Comparison of ENCODE assay signal across 8 cellular contexts in the genomic region with DNA sequence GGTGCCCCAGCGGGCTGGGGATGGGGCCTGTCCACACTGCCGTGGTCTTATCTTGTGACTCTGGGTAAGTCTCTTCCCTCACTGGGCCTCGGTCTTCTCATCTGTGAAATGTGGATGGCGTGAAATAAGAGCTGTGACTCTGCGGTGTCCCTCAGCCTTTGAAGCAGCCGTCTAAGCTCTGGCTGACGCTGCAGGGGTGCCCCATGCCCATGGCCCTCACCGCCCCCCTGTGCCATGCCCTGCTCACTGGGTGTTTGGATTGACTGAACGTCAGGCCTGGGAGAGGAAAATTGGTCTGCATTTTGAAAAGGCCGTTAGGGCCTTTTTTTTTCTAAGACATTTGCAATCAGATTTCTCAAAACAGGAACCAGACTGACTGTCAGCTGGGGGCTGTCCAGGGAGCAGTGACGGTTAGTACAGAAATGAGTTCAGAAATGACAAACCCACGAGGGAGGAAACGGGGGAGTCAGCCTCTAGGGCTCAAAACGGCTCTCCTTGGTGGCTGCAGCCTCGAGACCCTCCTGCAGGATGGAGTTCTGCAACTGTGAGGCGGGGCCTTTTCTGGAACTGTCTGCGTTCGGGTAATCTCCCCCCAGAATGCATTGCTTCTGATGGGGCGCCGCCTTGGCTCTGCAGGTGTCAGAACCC. TPM values are rescaled to one million over a fixed set of nuclear protein-coding genes. Genes with fewer than 3 reads are reported as not detected.
DNase-seq lines count a peak whose midpoint lies in the region; ATAC-seq and TF ChIP-seq lines count a peak whose summit lies in the region.

No MANE protein-coding gene starts in this region.

- 86% methylated on average over 20 of the region's 20 CpGs for WGBS in smooth muscle cell (ENCODE audit: low lambda C conversion rate)

- H3K4me1 Mint-ChIP-seq in IgD-negative memory B cell = peaks cover 39 to 50% (median 41%) of the 10 kb centered on the region in 3 donors

- peaks cover 3% of the 10 kb centered on the region for H3K27me3 Mint-ChIP-seq in IgD-negative memory B cell

- H3K27me3 ChIP-seq in smooth muscle cell (ENCODE audit: low read depth) = no peaks in the 10 kb centered on the region

- H3K27ac Mint-ChIP-seq in IgD-negative memory B cell = peak overlapping the region; percentile 95 to 100 (median 97)

- no peaks in the 10 kb centered on the region for H3F3A ChIP-seq in smooth muscle cell (ENCODE audit: low read depth)

- ATAC-seq in GM19025 (IDR thresholded peaks at IDR 0.05; ENCODE audit: low read depth, unreplicated experiment) (peak; percentile 35), HG03457 (IDR thresholded peaks at IDR 0.05; ENCODE audit: unreplicated experiment) (no peak)

- H3K27ac ChIP-seq in smooth muscle cell (ENCODE audit: low read depth) = no peak overlapping the region

- no peaks in the 10 kb centered on the region for H3K9me3 Mint-ChIP-seq in IgD-negative memory B cell

- H2AFZ ChIP-seq in smooth muscle cell (ENCODE audit: low read depth) = no peak overlapping the region

- H3K79me2 ChIP-seq in smooth muscle cell (ENCODE audit: low read depth) = peaks cover 71% of the 10 kb centered on the region

- DNase-seq in activated T-cell treated with anti-CD3 and anti-CD28 coated beads for 48 hours (ENCODE audit: low read depth) (peak; percentile 68), foreskin fibroblast (no peak), smooth muscle cell (lab: John Stamatoyannopoulos, UW; ENCODE audit: unreplicated experiment) (no peak), NCI-H2196 (lab: John Stamatoyannopoulos, UW; ENCODE audit: unreplicated experiment) (no peak), D341Med (ENCODE audit: low spot score) (no peak)

- peaks cover 58% of the 10 kb centered on the region for H4K20me1 ChIP-seq in smooth muscle cell (ENCODE audit: low read depth)

- H3K4me3 ChIP-seq in foreskin fibroblast (ENCODE audit: low read depth in 1 of 2, low read length in 2 of 2) (peak overlapping the region; percentile 77 to 85), smooth muscle cell (peak overlapping the region; percentile 92)

- peaks cover 10% of the 10 kb centered on the region for H3K36me3 Mint-ChIP-seq in IgD-negative memory B cell

- H3K4me1 ChIP-seq in smooth muscle cell (ENCODE audit: low read depth) = peaks cover 23% of the 10 kb centered on the region

- H3K4me2 ChIP-seq in smooth muscle cell = peak overlapping the region; percentile 100

- no peak overlapping the region for H3K9ac ChIP-seq in smooth muscle cell (ENCODE audit: low read depth)

- no peaks in the 10 kb centered on the region for H3K36me3 ChIP-seq in smooth muscle cell (ENCODE audit: low read depth)

- H3K4me3 Mint-ChIP-seq in IgD-negative memory B cell = peak overlapping the region; percentile 93 to 97 (median 96)

- H3K9me3 ChIP-seq in smooth muscle cell (replicated peaks; ENCODE audit: low read depth) = no peaks in the 10 kb centered on the region

- TF ChIP-seq CTCF in foreskin fibroblast (IDR thresholded peaks at IDR 0.05; ENCODE audit: low read depth, low read length) = no peak
- no peak for TF ChIP-seq CTCF in smooth muscle cell (IDR thresholded peaks at IDR 0.05; ENCODE audit: borderline replicate concordance, insufficient read depth, poor library complexity, severe bottlenecking)

RNA-seq across cellular contexts. Expression of gene GRK2, which starts 1.9 kb away (rescaled TPM):
- polyA plus RNA-seq in IgD-negative memory B cell (26.2 TPM), smooth muscle cell (38.9 and 42.5 TPM in 2 replicates)
- total RNA-seq in smooth muscle cell = 18.5 and 22.2 TPM in 2 replicates

RNA-seq across cellular contexts. Expression of gene ANKRD13D, which starts 20.9 kb away (rescaled TPM):
- polyA plus RNA-seq in IgD-negative memory B cell (17.3 TPM), smooth muscle cell (52.0 and 63.2 TPM in 2 replicates)
- total RNA-seq in smooth muscle cell = 29.3 and 34.7 TPM in 2 replicates

RNA-seq across cellular contexts. Expression of gene SSH3, which starts 35.2 kb away (rescaled TPM):
- polyA plus RNA-seq in IgD-negative memory B cell (5.5 TPM), smooth muscle cell (29.3 and 47.5 TPM in 2 replicates)
- 14.9 and 23.9 TPM in 2 replicates for total RNA-seq in smooth muscle cell
